13 cellular contexts compared by ENCODE assay signal in the genomic region with DNA sequence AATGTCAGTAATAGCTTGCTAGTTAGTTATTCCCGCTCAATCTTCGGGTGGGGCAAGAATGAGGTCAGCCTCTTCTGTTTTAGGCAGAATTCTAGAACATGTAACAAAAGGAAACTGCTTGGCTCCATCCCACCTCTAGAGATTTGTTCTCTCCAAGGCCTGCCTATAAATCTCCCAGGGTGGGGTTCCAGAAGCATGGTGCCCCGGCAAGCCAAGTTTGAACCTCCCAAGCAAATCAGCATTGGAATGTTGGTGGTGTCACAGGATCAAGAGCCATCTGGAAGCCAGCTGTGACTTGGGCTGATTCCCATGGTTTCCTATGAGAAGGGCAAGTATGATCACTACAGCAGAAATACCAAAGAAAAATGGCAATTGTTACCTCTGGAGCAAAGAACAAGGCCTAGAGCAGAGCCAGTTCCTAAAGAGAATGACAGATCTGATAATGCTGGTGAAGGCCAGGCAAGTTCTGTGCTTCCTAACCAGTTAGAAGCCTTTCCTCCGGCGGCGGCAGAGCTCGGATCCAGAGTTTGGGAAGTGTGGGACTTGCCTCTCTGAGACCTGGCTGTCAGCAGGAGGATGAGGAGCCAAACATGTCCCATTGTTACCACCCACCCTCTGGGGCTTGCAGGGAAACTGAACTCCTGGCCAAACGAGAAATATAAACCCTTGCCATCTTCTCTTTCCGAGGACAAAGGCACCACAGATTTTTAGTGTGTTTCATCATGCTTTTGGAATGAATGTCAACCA.
DNase-seq lines count a peak whose midpoint lies in the region; ATAC-seq and TF ChIP-seq lines count a peak whose summit lies in the region.
"Had no signal": no experiment of that assay in that cellular context is flagged by ENCODE, and none has a peak within 500 bp of the region (broad histone marks: within the 10 kb centered on the region; RNA-seq: fewer than 3 reads in every experiment).

No MANE protein-coding gene starts in this region.

- no peak overlapping the region for H3K4me3 Mint-ChIP-seq in mesothelial cell of epicardium
- H3K4me3 Mint-ChIP-seq: activated B cell treated with CpG ODN at 0.5 μM for 24 hours; stimulated activated effector memory CD8-positive, alpha-beta T cell treated with anti-CD3 and anti-CD28 coated beads, Interleukin-12 subunit alpha, Interleukin-12 subunit beta, amount 100 ng/mL, for 72 hours had no signal

- WGBS in esophagus muscularis mucosa, result 65% methylated on average over 9 of the region's 9 CpGs
- WGBS in upper lobe of left lung, 2 donors, result 63 to 71% methylated on average over 8 to 9 of the region's 9 CpGs

- intact Hi-C loops in esophagus muscularis mucosa (cut with DNase I), result no loop called here

- DNase-seq in LHCN-M2 (ENCODE audit: low read depth), result peak; percentile 59
- DNase-seq in esophagus muscularis mucosa (ENCODE audit: extremely low spot score), result peak; percentile 94
- DNase-seq in mesothelial cell of epicardium (ENCODE audit: low spot score in 2 of 2, unreplicated experiment in 2 of 2), result peak in 1 of 2 experiments; percentile 10
- DNase-seq in upper lobe of left lung, result peak in 1 of 2 donors; percentile 29
- no peak for DNase-seq in DMS153 (lab: John Stamatoyannopoulos, UW)
- no peak for DNase-seq in NCI-H2081 treated with DMSO at 0.1 percent for 48 hours (lab: John Stamatoyannopoulos, UW)
- DNase-seq in activated naive CD4-positive, alpha-beta T cell treated with Interleukin-2 at 50 U/mL for 16 hours, result no peak
- DNase-seq: activated B cell treated with CpG ODN at 0.5 μM for 24 hours, activated gamma-delta T cell, GF-D8, NCI-H187, PC-3 had no signal

- no peaks in the 10 kb centered on the region for H3K9me3 Mint-ChIP-seq in mesothelial cell of epicardium
- H3K9me3 Mint-ChIP-seq: activated B cell treated with CpG ODN at 0.5 μM for 24 hours; stimulated activated effector memory CD8-positive, alpha-beta T cell treated with anti-CD3 and anti-CD28 coated beads, Interleukin-12 subunit alpha, Interleukin-12 subunit beta, amount 100 ng/mL, for 72 hours had no signal

- H3K9me3 ChIP-seq in esophagus muscularis mucosa, result no peaks in the 10 kb centered on the region
- H3K9me3 ChIP-seq in upper lobe of left lung, result no peaks in the 10 kb centered on the region

- peak overlapping the region; percentile 29 to 68 (median 49) for H3K27ac ChIP-seq in esophagus muscularis mucosa (replicated peaks in 1 of 4)
- H3K27ac ChIP-seq in upper lobe of left lung, result peak overlapping the region; percentile 57 to 80 (median 69)

- H3K27ac Mint-ChIP-seq in mesothelial cell of epicardium, result peak overlapping the region; percentile 26
- H3K27ac Mint-ChIP-seq: activated B cell treated with CpG ODN at 0.5 μM for 24 hours; stimulated activated effector memory CD8-positive, alpha-beta T cell treated with anti-CD3 and anti-CD28 coated beads, Interleukin-12 subunit alpha, Interleukin-12 subunit beta, amount 100 ng/mL, for 72 hours had no signal

- no peaks in the 10 kb centered on the region for H3K27me3 Mint-ChIP-seq in mesothelial cell of epicardium (ENCODE audit: low read depth)
- H3K27me3 Mint-ChIP-seq: activated B cell treated with CpG ODN at 0.5 μM for 24 hours had no signal

- H3K36me3 ChIP-seq in esophagus muscularis mucosa (no peaks in the 10 kb centered on the region), upper lobe of left lung (no peaks in the 10 kb centered on the region)

- H3K36me3 Mint-ChIP-seq in mesothelial cell of epicardium, result no peaks in the 10 kb centered on the region
- H3K36me3 Mint-ChIP-seq: stimulated activated effector memory CD8-positive, alpha-beta T cell treated with anti-CD3 and anti-CD28 coated beads, Interleukin-12 subunit alpha, Interleukin-12 subunit beta, amount 100 ng/mL, for 72 hours had no signal

- TF ChIP-seq EP300 in esophagus muscularis mucosa (IDR thresholded peaks at IDR 0.05), result no peak
- no peak for TF ChIP-seq EP300 in upper lobe of left lung (IDR thresholded peaks at IDR 0.05)

- peaks cover 11 to 28% (median 25%) of the 10 kb centered on the region in 4 donors for H3K4me1 ChIP-seq in esophagus muscularis mucosa
- H3K4me1 ChIP-seq in upper lobe of left lung, result peaks cover 32 to 42% (median 34%) of the 10 kb centered on the region in 4 donors

- H3K4me3 ChIP-seq in esophagus muscularis mucosa (no peak overlapping the region), upper lobe of left lung (no peak overlapping the region)

- no peaks in the 10 kb centered on the region for H3K27me3 ChIP-seq in esophagus muscularis mucosa
- H3K27me3 ChIP-seq in upper lobe of left lung, result no peaks in the 10 kb centered on the region

- peaks cover 10% of the 10 kb centered on the region for H3K4me1 Mint-ChIP-seq in mesothelial cell of epicardium
- H3K4me1 Mint-ChIP-seq: stimulated activated effector memory CD8-positive, alpha-beta T cell treated with anti-CD3 and anti-CD28 coated beads, Interleukin-12 subunit alpha, Interleukin-12 subunit beta, amount 100 ng/mL, for 72 hours had no signal

- TF ChIP-seq POLR2A in esophagus muscularis mucosa (IDR thresholded peaks at IDR 0.05; ENCODE audit: low read depth), result no peak
- TF ChIP-seq POLR2A in upper lobe of left lung (IDR thresholded peaks at IDR 0.05), result no peak

- ATAC-seq in upper lobe of left lung (ENCODE audit: low FRiP score in 2 of 2), result peak; percentile 47 to 84
- ATAC-seq: PC-3; stimulated activated effector memory CD8-positive, alpha-beta T cell treated with anti-CD3 and anti-CD28 coated beads, Interleukin-12 subunit alpha, Interleukin-12 subunit beta, amount 100 ng/mL, for 72 hours had no signal

- no peak for TF ChIP-seq CTCF in esophagus muscularis mucosa (IDR thresholded peaks at IDR 0.05)
- no peak for TF ChIP-seq CTCF in mesothelial cell of epicardium (IDR thresholded peaks at IDR 0.05; ENCODE audit: unreplicated experiment)
- no peak for TF ChIP-seq CTCF in upper lobe of left lung (IDR thresholded peaks at IDR 0.05)

Comparison
In these comparisons a context has a peak if more than half of its experiments do, and no peak if none do; other contexts are left out.
1. DNase-seq: peak in LHCN-M2 (single experiment) and esophagus muscularis mucosa (single experiment); none in DMS153 (single experiment), NCI-H2081 treated with DMSO at 0.1 percent for 48 hours (single experiment) and activated naive CD4-positive, alpha-beta T cell treated with Interleukin-2 at 50 U/mL for 16 hours (single experiment).